In the genomic region with DNA sequence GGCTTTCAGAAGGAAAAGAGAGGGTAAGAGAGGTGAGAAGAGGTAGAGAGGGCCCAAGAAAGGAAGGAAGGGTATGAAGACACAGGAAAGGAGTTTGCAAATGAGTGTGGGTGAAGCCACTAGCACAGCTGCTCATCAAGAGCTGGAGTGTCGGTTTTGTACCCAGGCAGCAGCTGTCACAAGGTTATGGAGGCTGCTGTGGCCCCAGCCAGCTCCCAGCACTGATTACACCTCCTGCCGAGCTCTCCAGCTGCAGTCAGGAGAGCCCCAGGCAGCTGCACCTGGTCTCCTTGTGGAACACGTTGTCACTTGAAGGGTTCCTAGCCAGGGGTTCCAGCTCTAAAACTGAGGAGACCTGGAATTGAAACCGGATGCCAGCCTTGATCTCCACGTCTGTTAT, we compare ENCODE assay signal across 8 cellular contexts.
A peak's percentile ranks its signal among the peaks of the same experiment; 100 is the strongest.
DNase-seq lines count a peak whose midpoint lies in the region; ATAC-seq lines count a peak whose summit lies in the region.

No MANE protein-coding gene starts in this region.

- ATAC-seq in CD4-positive, CD25-positive, alpha-beta regulatory T cell (ENCODE audit: low read depth in 2 of 2) = peak; percentile 34 to 60
- ATAC-seq in GM19023 (IDR thresholded peaks at IDR 0.05; ENCODE audit: unreplicated experiment) (peak; percentile 79), HG03135 (IDR thresholded peaks at IDR 0.05; ENCODE audit: unreplicated experiment) (peak; percentile 71)

- peak overlapping the region; percentile 57 to 94 (median 89) for H3K27ac Mint-ChIP-seq in CD4-positive, CD25-positive, alpha-beta regulatory T cell

- H3K36me3 ChIP-seq in CD4-positive, CD25-positive, alpha-beta regulatory T cell (ENCODE audit: control insufficient read depth, insufficient read depth, low read length) = no peaks in the 10 kb centered on the region

- no peaks in the 10 kb centered on the region for H3K9me3 Mint-ChIP-seq in CD4-positive, CD25-positive, alpha-beta regulatory T cell

- H3K4me3 ChIP-seq in CD4-positive, CD25-positive, alpha-beta regulatory T cell (ENCODE audit: low read depth, low read length) = peak overlapping the region; percentile 51

- no peaks in the 10 kb centered on the region for H3K36me3 Mint-ChIP-seq in CD4-positive, CD25-positive, alpha-beta regulatory T cell

- H3K4me1 Mint-ChIP-seq in CD4-positive, CD25-positive, alpha-beta regulatory T cell = peaks cover 0 to 41% (median 20%) of the 10 kb centered on the region in 4 donors

- H3K27ac ChIP-seq in CD4-positive, CD25-positive, alpha-beta regulatory T cell (ENCODE audit: insufficient read depth, low read length, poor library complexity, severe bottlenecking) = peak overlapping the region; percentile 19
- H3K27ac ChIP-seq in caudate nucleus (ENCODE audit: low read depth, low read length) = no peak overlapping the region

- peak overlapping the region in 3 of 4 donors; percentile 44 to 87 (median 52) for H3K4me3 Mint-ChIP-seq in CD4-positive, CD25-positive, alpha-beta regulatory T cell

- DNase-seq in CD4-positive, CD25-positive, alpha-beta regulatory T cell = peak in 1 of 3 donors; percentile 59
- DNase-seq in NCI-H69 (lab: John Stamatoyannopoulos, UW) (peak; percentile 94), myocyte (ENCODE audit: low read depth) (peak; percentile 81), caudate nucleus (lab: John Stamatoyannopoulos, UW) (no peak), hypothalamus (lab: John Stamatoyannopoulos, UW) (no peak)
- no peak for DNase-seq in stimulated activated CD4-positive, alpha-beta T cell treated with anti-CD3 and anti-CD28 coated beads, Interleukin-4, amount 100 ng/mL, for 24 hours

- no peaks in the 10 kb centered on the region for H3K27me3 ChIP-seq in CD4-positive, CD25-positive, alpha-beta regulatory T cell (ENCODE audit: control insufficient read depth, insufficient read depth, low read length)

- no peaks in the 10 kb centered on the region for H3K9me3 ChIP-seq in CD4-positive, CD25-positive, alpha-beta regulatory T cell (ENCODE audit: control insufficient read depth in 2 of 2, low read length in 2 of 2)

- H3K27me3 Mint-ChIP-seq in CD4-positive, CD25-positive, alpha-beta regulatory T cell = no peaks in the 10 kb centered on the region

- peaks cover 15% of the 10 kb centered on the region for H3K4me1 ChIP-seq in CD4-positive, CD25-positive, alpha-beta regulatory T cell (ENCODE audit: control insufficient read depth, insufficient read depth, low read length, poor library complexity, severe bottlenecking)

Comparison
In these comparisons a context has a peak if more than half of its experiments do, and no peak if none do; other contexts are left out.
1. DNase-seq: peak in NCI-H69 (single experiment) and myocyte (single experiment); none in stimulated activated CD4-positive, alpha-beta T cell treated with anti-CD3 and anti-CD28 coated beads, Interleukin-4, amount 100 ng/mL, for 24 hours (single experiment), caudate nucleus (0 of 61) and hypothalamus (0 of 51).
2. Peak in every context shown above with its lines, with median percentiles within 50 percentile points of each other: ATAC-seq.